ENCODE assay signal across 2 cellular contexts in the genomic region with DNA sequence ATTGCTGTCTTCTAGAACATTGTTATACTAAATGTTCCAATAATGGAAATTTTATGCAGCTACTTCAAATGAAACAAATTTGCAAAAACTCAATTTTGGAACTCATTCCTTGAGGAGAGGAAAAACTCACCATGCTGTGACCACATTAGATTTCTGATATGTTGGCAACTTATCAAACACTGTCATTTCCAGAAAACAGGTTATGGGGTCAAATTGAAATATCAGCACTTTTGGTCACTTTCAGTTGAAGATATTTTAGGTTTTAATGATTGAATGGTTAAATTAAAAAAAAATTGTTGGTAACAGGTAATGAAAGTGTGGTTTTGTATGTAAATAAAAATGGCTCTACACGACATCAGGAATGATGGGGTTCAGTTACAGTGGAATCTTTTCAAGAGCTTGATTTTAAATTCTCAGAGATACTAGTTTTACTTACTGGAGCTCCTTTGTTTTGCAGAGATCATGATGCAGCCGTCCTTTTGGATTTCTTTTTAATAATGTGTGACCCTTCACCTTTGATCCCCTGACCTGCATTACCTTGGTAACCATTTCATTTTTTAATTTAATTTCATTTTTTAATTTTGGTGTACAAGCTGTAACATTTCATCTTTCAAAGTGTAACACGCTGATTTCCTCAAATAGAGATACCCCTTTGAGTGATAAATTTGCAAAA.
TF ChIP-seq lines count a peak whose summit lies in the region.

No MANE protein-coding gene starts in this region.

TF ChIP-seq in IMR-90, 13 proteins besides CTCF, POLR2A, EP300 and RAD21:
- TF ChIP-seq NFE2L2 (IDR thresholded peaks at IDR 0.05; ENCODE audit: low read depth, low read length) (no peak), CEBPB (IDR thresholded peaks at IDR 0.05; ENCODE audit: low read depth, low read length) (no peak), MAFK (IDR thresholded peaks at IDR 0.05; ENCODE audit: low read depth, low read length) (peak; percentile 51), RFX5 (IDR thresholded peaks at IDR 0.05; ENCODE audit: low read depth, low read length) (no peak)

TF ChIP-seq in GM12878, 131 proteins besides CTCF, POLR2A, EP300 and RAD21:
- TF ChIP-seq NR2C1 (IDR thresholded peaks at IDR 0.05), result peak; percentile 77
- TF ChIP-seq ATF7 (IDR thresholded peaks at IDR 0.05; ENCODE audit: low read depth), result no peak
- peak; percentile 81 for TF ChIP-seq NR2F1 (conservative IDR thresholded peaks at IDR 0.05)
